Comparison of ENCODE assay signal across 9 cellular contexts in the genomic region with DNA sequence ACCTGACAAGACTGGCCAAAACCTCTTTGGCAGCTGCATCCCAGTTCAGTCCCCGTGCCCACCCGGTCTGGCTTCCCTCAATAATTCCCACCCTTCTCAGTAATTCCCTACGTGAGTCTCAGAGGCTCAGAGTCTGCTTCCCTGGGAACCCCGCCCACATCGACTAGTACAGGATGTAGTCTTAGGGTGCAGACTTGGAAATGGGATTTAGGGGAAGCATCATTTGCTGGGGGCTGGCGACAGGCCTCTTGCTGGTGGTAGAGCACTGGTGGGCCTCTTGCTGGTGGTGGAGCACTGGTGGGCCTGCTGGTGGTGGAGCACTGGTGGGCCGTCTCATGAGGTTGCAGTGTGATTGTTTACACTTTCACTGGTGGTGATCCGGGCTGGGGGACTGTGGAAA.
"Had no signal": no experiment of that assay in that cellular context is flagged by ENCODE, and none has a peak within 500 bp of the region (broad histone marks: within the 10 kb centered on the region; RNA-seq: fewer than 3 reads in every experiment).

No MANE protein-coding gene starts in this region.

- H3K27ac Mint-ChIP-seq: HFFc6, IgD-negative memory B cell had no signal

- ATAC-seq: HCT116, HepG2 had no signal

- H2AFZ ChIP-seq: GM23248 had no signal

- H3K4me1 ChIP-seq: HAP-1 had no signal

- DNase-seq: GM23248, GOT3, H7, HFFc6 had no signal

- H3K4me3 Mint-ChIP-seq: HFFc6, IgD-negative memory B cell had no signal

- H3K27ac ChIP-seq: GM23248, HL-60 had no signal

- H3K36me3 ChIP-seq: HAP-1 had no signal

- H3K9me3 ChIP-seq: HAP-1 had no signal

- H3K4me3 ChIP-seq: GM23248, HAP-1 had no signal

- H3K9ac ChIP-seq: GM23248 had no signal

- H3K4me1 Mint-ChIP-seq: IgD-negative memory B cell had no signal
